Comparison of ENCODE assay signal across 17 cellular contexts in the genomic region with DNA sequence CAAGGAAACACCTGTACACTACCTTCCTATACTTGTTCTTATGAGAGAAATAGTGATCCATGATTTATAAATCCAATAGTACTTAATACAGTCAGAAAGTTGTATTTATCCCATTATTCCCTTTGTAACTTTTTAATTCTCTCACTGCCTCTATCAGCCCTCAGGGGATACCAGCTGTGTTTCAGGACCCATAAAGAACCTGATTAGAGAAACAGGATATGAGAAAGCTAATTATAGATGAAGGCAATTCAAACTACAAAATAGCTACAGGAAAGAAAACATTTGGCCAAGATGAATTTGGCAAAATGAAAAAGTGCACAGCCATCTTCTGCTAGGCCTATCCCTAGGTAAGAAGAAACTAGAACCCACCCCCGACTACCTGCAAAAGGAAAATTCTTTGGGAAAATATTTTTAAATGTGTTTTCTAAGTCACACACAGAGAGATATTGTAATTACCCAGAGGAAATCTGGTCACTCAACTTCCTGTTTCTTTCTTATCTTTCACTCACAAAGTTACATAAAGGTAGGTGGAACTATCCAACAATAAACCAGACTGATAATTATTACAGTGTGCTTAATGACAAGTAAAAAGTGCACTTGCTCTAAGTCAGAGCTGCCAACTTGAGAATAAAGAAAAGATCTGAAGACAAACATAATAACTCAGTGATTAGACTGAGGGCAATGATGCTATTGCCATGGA.
DNase-seq lines count a peak whose midpoint lies in the region; ATAC-seq, FAIRE-seq and TF ChIP-seq lines count a peak whose summit lies in the region.
"Had no signal": no experiment of that assay in that cellular context is flagged by ENCODE, and none has a peak within 500 bp of the region (broad histone marks: within the 10 kb centered on the region; RNA-seq: fewer than 3 reads in every experiment).

No MANE protein-coding gene starts in this region.

- TF ChIP-seq CTCF in transverse colon (IDR thresholded peaks at IDR 0.05): no peak
- no peak for TF ChIP-seq CTCF in HepG2 (CRISPR knock-in tag; IDR thresholded peaks at IDR 0.05)

- no peaks in the 10 kb centered on the region for H3K4me1 ChIP-seq in transverse colon
- H3K4me1 ChIP-seq in HepG2 (ENCODE audit: insufficient read depth, low read length): no peaks in the 10 kb centered on the region
- H3K4me1 ChIP-seq: left lung, right lobe of liver had no signal

- no peak overlapping the region for H3K9ac ChIP-seq in HepG2 (ENCODE audit: insufficient read depth, low read depth, low read length)

- H2AFZ ChIP-seq in HepG2 (ENCODE audit: low read length): no peak overlapping the region

- CTCF ChIA-PET in HepG2 (lab: Yijun Ruan, JAX; ENCODE audit: low intra/inter-chr PET ratio, low total read pairs): no interaction called here

- intact Hi-C loops in transverse colon (cut with DNase I; ENCODE audit: low total_unique reads): no loop called here
- intact Hi-C loops in HepG2 (cut with micrococcal nuclease; ENCODE audit: unreplicated experiment): no loop called here

- no TSS peak for BruUV-seq in HepG2 (replicated peaks; lab: Mats Ljungman, UMichigan)

- no peak for TF ChIP-seq RAD21 in HepG2 (CRISPR knock-in tag; IDR thresholded peaks at IDR 0.05)

- 58 to 91% methylated on average over 1 of the region's 1 CpG for WGBS in transverse colon (ENCODE audit: low coverage in 1 of 2), 2 donors
- 0% methylated on average over 1 of the region's 1 CpG for WGBS in HepG2 (ENCODE audit: low lambda C conversion rate)

- H4K20me1 ChIP-seq in HepG2 (ENCODE audit: insufficient read depth, low read length): no peaks in the 10 kb centered on the region

- TF ChIP-seq EP300 in transverse colon (IDR thresholded peaks at IDR 0.05; ENCODE audit: low read depth): no peak
- TF ChIP-seq EP300 in HepG2 (IDR thresholded peaks at IDR 0.05; ENCODE audit: low read depth in 2 of 2, low read length in 2 of 2): no peak
- no peak for TF ChIP-seq EP300 in HepG2 (CRISPR knock-in tag; IDR thresholded peaks at IDR 0.05; ENCODE audit: borderline replicate concordance)

- DNase-seq in caudate nucleus (lab: John Stamatoyannopoulos, UW): no peak
- DNase-seq in stimulated activated naive CD4-positive, alpha-beta T cell (lab: John Stamatoyannopoulos, UW): no peak
- DNase-seq in transverse colon: no peak
- no peak for DNase-seq in HepG2 (ENCODE audit: low spot score)
- DNase-seq: activated naive CD4-positive, alpha-beta T cell treated with anti-CD3 and anti-CD28 coated beads, Interleukin-2, amount 10 ng/mL, durations not matched to agents 7 days and 5 days; C1 segment of cervical spinal cord; EL; left lung; NCI-H1436 treated with DMSO at 0.1 percent for 48 hours; NCI-H510A treated with DMSO at 0.1 percent for 48 hours; right lobe of liver had no signal

- no peak overlapping the region for H3K4me2 ChIP-seq in HepG2 (ENCODE audit: low read depth, low read length)

- no peaks in the 10 kb centered on the region for H3K9me3 ChIP-seq in transverse colon
- H3K9me3 ChIP-seq in HepG2 (ENCODE audit: low read length): no peaks in the 10 kb centered on the region
- H3K9me3 ChIP-seq: left lung, right lobe of liver had no signal

- ATAC-seq in GM18909 (IDR thresholded peaks at IDR 0.05; ENCODE audit: poor library complexity, unreplicated experiment) (peak; percentile 68), GM21825 (IDR thresholded peaks at IDR 0.05; ENCODE audit: unreplicated experiment) (peak; percentile 68), HG03354 (IDR thresholded peaks at IDR 0.05; ENCODE audit: poor library complexity, severe bottlenecking, unreplicated experiment) (peak; percentile 76), HepG2 (no peak)
- ATAC-seq: HCT116, left lung, right lobe of liver had no signal

- no peaks in the 10 kb centered on the region for H3K79me2 ChIP-seq in HepG2 (ENCODE audit: insufficient read depth, low read length)

- TF ChIP-seq POLR2A in transverse colon (IDR thresholded peaks at IDR 0.05) (no peak), HepG2 (IDR thresholded peaks at IDR 0.05; ENCODE audit: insufficient read depth in 1 of 2, low read depth in 2 of 2, low read length in 2 of 2) (no peak)

- in situ Hi-C loops in transverse colon (cut with MboI; ENCODE audit: low pct_ligation_motif_present in 1 of 4, low pct_unique_long_range_greater_than_20kb in 1 of 4, low sequenced_read_pairs in 3 of 4) (no loop called here), HepG2 (cut with HindIII; ENCODE audit: extremely low pct_ligation_motif_present, low pct_unique_long_range_greater_than_20kb) (no loop called here)

- POLR2A ChIA-PET in HepG2 (lab: Yijun Ruan, JAX): no interaction called here

- H3K27ac ChIP-seq in caudate nucleus (ENCODE audit: low read depth, low read length) (no peak overlapping the region), transverse colon (no peak overlapping the region), HepG2 (ENCODE audit: extremely low read length, insufficient read depth, low read length) (no peak overlapping the region)
- H3K27ac ChIP-seq: cardiac muscle cell, left lung, right lobe of liver had no signal

- H3K4me3 ChIP-seq in transverse colon (no peak overlapping the region), HepG2 (replicated peaks in 1 of 3; ENCODE audit: insufficient read depth in 1 of 3, low read depth in 2 of 3, low read length in 3 of 3) (no peak overlapping the region)
- H3K4me3 ChIP-seq: cardiac muscle cell, left lung, right lobe of liver had no signal

- H3K36me3 ChIP-seq in transverse colon (no peaks in the 10 kb centered on the region), HepG2 (replicated peaks in 1 of 2; ENCODE audit: control insufficient read depth in 1 of 2, insufficient read depth in 2 of 2, low read length in 2 of 2) (no peaks in the 10 kb centered on the region)
- H3K36me3 ChIP-seq: cardiac muscle cell, left lung, right lobe of liver had no signal

- FAIRE-seq in colon (lab: Jason Lieb, UNC) (peak; percentile 14), HepG2 (lab: Jason Lieb, UNC) (no peak)

- H3K27me3 ChIP-seq in transverse colon (no peaks in the 10 kb centered on the region), HepG2 (ENCODE audit: control insufficient read depth in 1 of 2, insufficient read depth in 2 of 2, low read length in 2 of 2) (no peaks in the 10 kb centered on the region)
- H3K27me3 ChIP-seq: cardiac muscle cell, left lung had no signal

TF ChIP-seq in HepG2, 621 proteins besides CTCF, POLR2A, EP300 and RAD21:
- TF ChIP-seq PCBP1 (IDR thresholded peaks at IDR 0.05; ENCODE audit: borderline replicate concordance, low read depth, low read length): no peak
TF ChIP-seq in HepG2: peak in this region for 0.
